Comparison of ENCODE assay signal across 8 cellular contexts in genomic region chr15:85706779-85707518, GRCh38.
A peak's percentile ranks its signal among the peaks of the same experiment; 100 is the strongest.
DNase-seq lines count a peak whose midpoint lies in the region; ATAC-seq and TF ChIP-seq lines count a peak whose summit lies in the region.

No MANE protein-coding gene starts in this region.

- peaks cover 74% of the 10 kb centered on the region for H3K4me1 ChIP-seq in lower lobe of right lung

- H3K4me3 ChIP-seq in lower lobe of right lung, result peak overlapping the region; percentile 27

- H3K36me3 Mint-ChIP-seq in activated naive CD4-positive, alpha-beta T cell treated with anti-CD3 and anti-CD28 coated beads for 36 hours (ENCODE audit: low read depth), result peaks cover 25% of the 10 kb centered on the region
- peaks cover 18% of the 10 kb centered on the region for H3K36me3 Mint-ChIP-seq in type B pancreatic cell

- peak overlapping the region; percentile 83 for H3K27ac ChIP-seq in lower lobe of right lung

- no peaks in the 10 kb centered on the region for H3K9me3 Mint-ChIP-seq in activated naive CD4-positive, alpha-beta T cell treated with anti-CD3 and anti-CD28 coated beads for 36 hours
- H3K9me3 Mint-ChIP-seq in type B pancreatic cell, result no peaks in the 10 kb centered on the region

- intact Hi-C loops in activated naive CD4-positive, alpha-beta T cell treated with anti-CD3 and anti-CD28 coated beads for 36 hours (cut with micrococcal nuclease), result loop anchor here (1.0 to 10.0 kb wide), 8 partner anchors 17 to 722 kb away; partner anchors contain the start of gene PDE8A
- intact Hi-C loops in lower lobe of right lung (cut with DNase I), result no loop called here

- H3K27me3 Mint-ChIP-seq in activated naive CD4-positive, alpha-beta T cell treated with anti-CD3 and anti-CD28 coated beads for 36 hours (ENCODE audit: low read depth), result no peaks in the 10 kb centered on the region
- no peaks in the 10 kb centered on the region for H3K27me3 Mint-ChIP-seq in type B pancreatic cell

- CTCF ChIA-PET in activated naive CD4-positive, alpha-beta T cell treated with anti-CD3 and anti-CD28 coated beads for 36 hours (lab: Charles Lee), result interaction anchor here (0.6 to 2.2 kb wide), 4 partner anchors 10 to 198 kb away, joined by 3 to 15 read pairs (median 3); no protein-coding TSS in a partner anchor

- peak; percentile 60 to 63 for ATAC-seq in lower lobe of right lung

- H3K36me3 ChIP-seq in lower lobe of right lung, result peaks cover 48% of the 10 kb centered on the region

- TF ChIP-seq CTCF in lower lobe of right lung (IDR thresholded peaks at IDR 0.05) (no peak), type B pancreatic cell (conservative IDR thresholded peaks at IDR 0.05) (no peak)

- H3K4me1 Mint-ChIP-seq in activated naive CD4-positive, alpha-beta T cell treated with anti-CD3 and anti-CD28 coated beads for 36 hours (ENCODE audit: low read depth), result peaks cover 88% of the 10 kb centered on the region
- peaks cover 56% of the 10 kb centered on the region for H3K4me1 Mint-ChIP-seq in type B pancreatic cell (ENCODE audit: unreplicated experiment)

- peak; percentile 67 for DNase-seq in activated naive CD4-positive, alpha-beta T cell treated with anti-CD3 and anti-CD28 coated beads for 36 hours
- no peak for DNase-seq in activated naive CD4-positive, alpha-beta T cell treated with anti-CD3 and anti-CD28 coated beads, Interleukin-2, amount 50 U/mL, for 16 hours
- DNase-seq in NAMALWA (ENCODE audit: low spot score) (peak; percentile 71), amniotic epithelial cell (ENCODE audit: low read depth) (peak; percentile 88), lower lobe of right lung (no peak), type B pancreatic cell (ENCODE audit: extremely low spot score, unreplicated experiment) (no peak), NCI-H82 treated with DMSO at 0.1 percent for 48 hours (lab: John Stamatoyannopoulos, UW; ENCODE audit: unreplicated experiment) (no peak), SIG-M5 treated with dmso at 0.1 percent for 504 hours (lab: John Stamatoyannopoulos, UW; ENCODE audit: unreplicated experiment) (no peak)

- H3K4me3 Mint-ChIP-seq in activated naive CD4-positive, alpha-beta T cell treated with anti-CD3 and anti-CD28 coated beads for 36 hours, result peak overlapping the region; percentile 79
- peak overlapping the region; percentile 12 for H3K4me3 Mint-ChIP-seq in type B pancreatic cell

- no peaks in the 10 kb centered on the region for H3K27me3 ChIP-seq in lower lobe of right lung (ENCODE audit: low read depth)

- peak overlapping the region; percentile 99 for H3K27ac Mint-ChIP-seq in activated naive CD4-positive, alpha-beta T cell treated with anti-CD3 and anti-CD28 coated beads for 36 hours
- peak overlapping the region; percentile 88 for H3K27ac Mint-ChIP-seq in type B pancreatic cell

- no peaks in the 10 kb centered on the region for H3K9me3 ChIP-seq in lower lobe of right lung

Comparison
In these comparisons a context has a peak if more than half of its experiments do, and no peak if none do; other contexts are left out.
1. DNase-seq: peak in activated naive CD4-positive, alpha-beta T cell treated with anti-CD3 and anti-CD28 coated beads for 36 hours (single experiment), NAMALWA (single experiment) and amniotic epithelial cell (single experiment); none in activated naive CD4-positive, alpha-beta T cell treated with anti-CD3 and anti-CD28 coated beads, Interleukin-2, amount 50 U/mL, for 16 hours (single experiment), lower lobe of right lung (single experiment), type B pancreatic cell (single experiment), NCI-H82 treated with DMSO at 0.1 percent for 48 hours (single experiment) and SIG-M5 treated with dmso at 0.1 percent for 504 hours (single experiment).